Comparison of ENCODE assay signal across 7 cellular contexts in genomic region chr1:231625975-231626534, GRCh38. TPM values are rescaled to one million over a fixed set of nuclear protein-coding genes. Genes with fewer than 3 reads are reported as not detected.
DNase-seq lines count a peak whose midpoint lies in the region; ATAC-seq, FAIRE-seq and TF ChIP-seq lines count a peak whose summit lies in the region.

No MANE protein-coding gene starts in this region.

- peak overlapping the region; percentile 99 for H3K4me2 ChIP-seq in skeletal muscle satellite cell (ENCODE audit: low read length)

- H3K36me3 ChIP-seq in H7 (replicated peaks; ENCODE audit: control insufficient read depth, insufficient read depth, low read length) (no peaks in the 10 kb centered on the region), skeletal muscle satellite cell (ENCODE audit: insufficient read depth, low read length) (no peaks in the 10 kb centered on the region)

- FAIRE-seq in D721Med (lab: Jason Lieb, UNC), result no peak

- H3K27me3 ChIP-seq in H7 (ENCODE audit: control insufficient read depth, insufficient read depth, low read length), result peaks cover 12% of the 10 kb centered on the region
- peaks cover 5% of the 10 kb centered on the region for H3K27me3 ChIP-seq in skeletal muscle satellite cell (ENCODE audit: control insufficient read depth, insufficient read depth, low read length)

- H3K9ac ChIP-seq in skeletal muscle satellite cell (ENCODE audit: low read depth, low read length), result no peak overlapping the region

- ATAC-seq in SK-N-SH treated with all-trans-retinoic acid at 6 μM for 48 hours, result peak; percentile 13

- no peaks in the 10 kb centered on the region for H3K9me3 ChIP-seq in skeletal muscle satellite cell (replicated peaks; ENCODE audit: low read length)

- H3K4me1 ChIP-seq in skeletal muscle satellite cell (ENCODE audit: control insufficient read depth, insufficient read depth, low read length), result peaks cover 44% of the 10 kb centered on the region

- H3K4me3 ChIP-seq in H7 (ENCODE audit: insufficient read depth, low read depth, low read length) (peak overlapping the region; percentile 95), fibroblast of the aortic adventitia (ENCODE audit: low read depth, low read length) (peak overlapping the region; percentile 86), skeletal muscle satellite cell (ENCODE audit: low read length) (peak overlapping the region; percentile 90)

- DNase-seq in H7, result no peak
- no peak for DNase-seq in fibroblast of the aortic adventitia (ENCODE audit: low read depth)
- no peak for DNase-seq in activated CD4-positive, CD25-positive, alpha-beta regulatory T cell treated with anti-CD3 and anti-CD28 coated beads, Interleukin-2, amount 50 U/mL, for 72 hours
- no peak for DNase-seq in D721Med (ENCODE audit: insufficient read length, low spot score)
- DNase-seq in SKM-1 treated with dmso at 0.1 percent for 144 hours (lab: John Stamatoyannopoulos, UW; ENCODE audit: unreplicated experiment), result no peak

- no peak for TF ChIP-seq CTCF in fibroblast of the aortic adventitia (IDR thresholded peaks at IDR 0.05; ENCODE audit: insufficient read depth, low read length)
- TF ChIP-seq CTCF in D721Med (IDR thresholded peaks at IDR 0.05; ENCODE audit: insufficient read depth, missing control alignments), result no peak

TF ChIP-seq in SK-N-SH treated with all-trans-retinoic acid at 6 μM for 48 hours, 23 proteins besides CTCF, POLR2A, EP300 and RAD21:
- TF ChIP-seq ZC3H10 (CRISPR knock-in tag; IDR thresholded peaks at IDR 0.05) (no peak), ISL1 (CRISPR knock-in tag; IDR thresholded peaks at IDR 0.05) (no peak), GLIS3 (CRISPR knock-in tag; IDR thresholded peaks at IDR 0.05) (no peak), CSDC2 (CRISPR knock-in tag; IDR thresholded peaks at IDR 0.05) (no peak), ZFP3 (CRISPR knock-in tag; IDR thresholded peaks at IDR 0.05) (no peak), PATZ1 (CRISPR knock-in tag; IDR thresholded peaks at IDR 0.05; ENCODE audit: borderline replicate concordance) (no peak), SNAI2 (CRISPR knock-in tag; IDR thresholded peaks at IDR 0.05) (no peak), TSHZ2 (CRISPR knock-in tag; IDR thresholded peaks at IDR 0.05) (no peak)
TF ChIP-seq in SK-N-SH treated with all-trans-retinoic acid at 6 μM for 48 hours: peak in this region for 0.

RNA-seq across cellular contexts. Expression of gene DISC1, which starts 0.5 kb away (rescaled TPM):
- total RNA-seq in H7 (2014; rRNA removed; shearing (Covaris generic)), result 5.6 and 6.3 TPM in 2 replicates
- 4.7 and 8.8 TPM in 2 replicates for total RNA-seq in fibroblast of the aortic adventitia (ENCODE audit: low replicate concordance)
- 2.0 and 2.5 TPM in 2 replicates for total RNA-seq in skeletal muscle satellite cell (2012; rRNA removed)
